Comparison of ENCODE assay signal across 23 cellular contexts in the genomic region with DNA sequence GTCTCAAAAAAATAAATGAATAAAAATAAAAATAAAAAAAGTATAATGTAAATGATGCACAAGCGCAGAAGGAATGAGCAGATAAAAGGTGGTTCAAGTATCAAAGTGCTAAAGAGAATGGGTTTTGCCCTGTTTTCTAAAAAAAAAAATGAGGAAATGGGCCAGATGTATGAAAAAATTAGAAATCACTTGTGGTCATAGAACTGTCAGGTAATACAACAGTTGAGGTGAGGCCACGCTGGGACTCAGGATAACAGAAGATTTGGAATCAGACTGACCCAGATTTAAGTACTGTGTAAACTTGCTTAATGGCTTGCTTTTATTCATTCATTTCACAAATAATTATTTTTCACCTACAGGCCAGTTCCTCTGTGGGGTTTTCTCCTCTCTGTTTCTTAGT.
"Had no signal": no experiment of that assay in that cellular context is flagged by ENCODE, and none has a peak within 500 bp of the region (broad histone marks: within the 10 kb centered on the region; RNA-seq: fewer than 3 reads in every experiment).

No MANE protein-coding gene starts in this region.

- H3K36me3 ChIP-seq: breast epithelium had no signal

- H3K27ac ChIP-seq: breast epithelium had no signal

- H3K9me3 Mint-ChIP-seq: activated naive CD4-positive, alpha-beta T cell treated with anti-CD3 and anti-CD28 coated beads, Interleukin-2, amount 50 U/mL, for 24 hours; WTC11 had no signal

- H3K36me3 Mint-ChIP-seq: activated naive CD4-positive, alpha-beta T cell treated with anti-CD3 and anti-CD28 coated beads, Interleukin-2, amount 50 U/mL, for 24 hours; WTC11 had no signal

- DNase-seq: activated CD4-positive, alpha-beta T cell treated with anti-CD3 and anti-CD28 coated beads for 48 hours; activated CD4-positive, alpha-beta T cell treated with anti-CD3 and anti-CD28 coated beads, Interleukin-2, amount 50 U/mL, for 4 hours; activated CD4-positive, CD25-positive, alpha-beta regulatory T cell treated with anti-CD3 and anti-CD28 coated beads, Interleukin-2, amount 50 U/mL, for 72 hours; activated CD8-positive, alpha-beta memory T cell treated with anti-CD3 and anti-CD28 coated beads, Interleukin-2, amount 50 U/mL, for 48 hours; activated CD8-positive, alpha-beta T cell treated with anti-CD3 and anti-CD28 coated beads, Interleukin-2, amount 10 ng/mL, durations not matched to agents 7 days and 5 days; activated T-cell treated with anti-CD3 and anti-CD28 coated beads, Interleukin-2, amount 50 U/mL, for 1 hour; aorta; caudate nucleus; Kasumi-1; MV-4-11; NCI-H1092 treated with DMSO at 0.1 percent for 48 hours; NCI-H1436; NCI-H1694 treated with DMSO at 0.1 percent for 48 hours; NCI-H2029 treated with DMSO at 0.1 percent for 48 hours; NCI-H510A; NK-92 treated with Interleukin-12 subunit alpha and Interleukin-12 subunit beta, amount 100 ng/mL, for 24 hours; PC-3; T-helper 17 cell; T-helper 9 cell had no signal

- H3K9me3 ChIP-seq: breast epithelium had no signal

- H3K4me3 ChIP-seq: breast epithelium had no signal

- H3K27me3 Mint-ChIP-seq: activated naive CD4-positive, alpha-beta T cell treated with anti-CD3 and anti-CD28 coated beads, Interleukin-2, amount 50 U/mL, for 24 hours; T-helper 17 cell had no signal

- H3K27ac Mint-ChIP-seq: activated CD8-positive, alpha-beta T cell treated with anti-CD3 and anti-CD28 coated beads, Interleukin-2, amount 10 ng/mL, durations not matched to agents 7 days and 5 days; activated naive CD4-positive, alpha-beta T cell treated with anti-CD3 and anti-CD28 coated beads, Interleukin-2, amount 50 U/mL, for 24 hours had no signal

- ATAC-seq: activated CD8-positive, alpha-beta T cell treated with anti-CD3 and anti-CD28 coated beads, Interleukin-2, amount 10 ng/mL, durations not matched to agents 7 days and 5 days; PC-3; T-helper 17 cell; WTC11 had no signal

- FAIRE-seq: RCC 7860 had no signal

- H3K4me3 Mint-ChIP-seq: activated CD8-positive, alpha-beta T cell treated with anti-CD3 and anti-CD28 coated beads, Interleukin-2, amount 10 ng/mL, durations not matched to agents 7 days and 5 days; activated naive CD4-positive, alpha-beta T cell treated with anti-CD3 and anti-CD28 coated beads, Interleukin-2, amount 50 U/mL, for 24 hours; T-helper 17 cell; WTC11 had no signal
